ENCODE assay signal across 2 cellular contexts in genomic region chr1:169590932-169591331, GRCh38.
TF ChIP-seq lines count a peak whose summit lies in the region.

No MANE protein-coding gene starts in this region.

TF ChIP-seq in HCT116, 20 proteins besides CTCF, POLR2A, EP300 and RAD21:
- no peak for TF ChIP-seq ZFX (IDR thresholded peaks at IDR 0.05)
- TF ChIP-seq CEBPB (IDR thresholded peaks at IDR 0.05; ENCODE audit: low read depth) = no peak
- no peak for TF ChIP-seq ZNF274 (IDR thresholded peaks at IDR 0.05; ENCODE audit: low read depth, low read length)
- peak; percentile 43; the same call in 1 of the 2 replicates for TF ChIP-seq EGR1 (IDR thresholded peaks at IDR 0.05; ENCODE audit: low read depth)
- TF ChIP-seq, protein P1, sequence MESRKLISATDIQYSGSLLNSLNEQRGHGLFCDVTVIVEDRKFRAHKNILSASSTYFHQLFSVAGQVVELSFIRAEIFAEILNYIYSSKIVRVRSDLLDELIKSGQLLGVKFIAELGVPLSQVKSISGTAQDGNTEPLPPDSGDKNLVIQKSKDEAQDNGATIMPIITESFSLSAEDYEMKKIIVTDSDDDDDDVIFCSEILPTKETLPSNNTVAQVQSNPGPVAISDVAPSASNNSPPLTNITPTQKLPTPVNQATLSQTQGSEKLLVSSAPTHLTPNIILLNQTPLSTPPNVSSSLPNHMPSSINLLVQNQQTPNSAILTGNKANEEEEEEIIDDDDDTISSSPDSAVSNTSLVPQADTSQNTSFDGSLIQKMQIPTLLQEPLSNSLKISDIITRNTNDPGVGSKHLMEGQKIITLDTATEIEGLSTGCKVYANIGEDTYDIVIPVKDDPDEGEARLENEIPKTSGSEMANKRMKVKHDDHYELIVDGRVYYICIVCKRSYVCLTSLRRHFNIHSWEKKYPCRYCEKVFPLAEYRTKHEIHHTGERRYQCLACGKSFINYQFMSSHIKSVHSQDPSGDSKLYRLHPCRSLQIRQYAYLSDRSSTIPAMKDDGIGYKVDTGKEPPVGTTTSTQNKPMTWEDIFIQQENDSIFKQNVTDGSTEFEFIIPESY (IDR thresholded peaks at IDR 0.05; ENCODE audit: extremely low read depth, insufficient replicate concordance, low read length) = no peak

TF ChIP-seq in K562, 482 proteins besides CTCF, POLR2A, EP300 and RAD21:
- peak; percentile 59 for TF ChIP-seq EGR1 (conservative IDR thresholded peaks at IDR 0.05)
- no peak for TF ChIP-seq NKRF (IDR thresholded peaks at IDR 0.05; ENCODE audit: borderline replicate concordance)
